In genomic region chr10:36547965-36548364, GRCh38 we compare ENCODE assay signal across 4 cellular contexts.
A peak's percentile ranks its signal among the peaks of the same experiment; 100 is the strongest.
TF ChIP-seq lines count a peak whose summit lies in the region.

No MANE protein-coding gene starts in this region.

TF ChIP-seq in SK-N-SH, 30 proteins besides CTCF, POLR2A, EP300 and RAD21:
- TF ChIP-seq GATA2 (CRISPR knock-in tag; IDR thresholded peaks at IDR 0.05) = no peak
- TF ChIP-seq RFX5 (IDR thresholded peaks at IDR 0.05; ENCODE audit: low read length) = no peak
- no peak for TF ChIP-seq FOSL2 (IDR thresholded peaks at IDR 0.05; ENCODE audit: borderline replicate concordance, low read depth)
- TF ChIP-seq SIN3A (IDR thresholded peaks at IDR 0.05; ENCODE audit: borderline replicate concordance, low read depth, low read length) = no peak
- TF ChIP-seq USF1 (IDR thresholded peaks at IDR 0.05; ENCODE audit: borderline replicate concordance, low read depth) = no peak
- 0 out of 2 replicates have a peak, but pooled peaks have one; percentile 8 for TF ChIP-seq NFIC (IDR thresholded peaks at IDR 0.05; ENCODE audit: borderline replicate concordance)
- no peak for TF ChIP-seq REST (IDR thresholded peaks at IDR 0.05; ENCODE audit: low read depth, low read length)

TF ChIP-seq in SK-N-SH treated with all-trans-retinoic acid at 6 μM for 48 hours, 23 proteins besides CTCF, POLR2A, EP300 and RAD21:
- TF ChIP-seq TSHZ2 (CRISPR knock-in tag; IDR thresholded peaks at IDR 0.05) = no peak
- no peak for TF ChIP-seq OSR1 (CRISPR knock-in tag; IDR thresholded peaks at IDR 0.05)
- no peak for TF ChIP-seq ZNF565 (CRISPR knock-in tag; conservative IDR thresholded peaks at IDR 0.05; ENCODE audit: low read depth)
- no peak for TF ChIP-seq TCF4 (CRISPR knock-in tag; IDR thresholded peaks at IDR 0.05; ENCODE audit: borderline replicate concordance)
- no peak for TF ChIP-seq ZNF70 (CRISPR knock-in tag; IDR thresholded peaks at IDR 0.05)
- no peak for TF ChIP-seq ESRRG (CRISPR knock-in tag; IDR thresholded peaks at IDR 0.05)
- TF ChIP-seq RARB (CRISPR knock-in tag; IDR thresholded peaks at IDR 0.05) = no peak
- no peak for TF ChIP-seq CREB5 (CRISPR knock-in tag; IDR thresholded peaks at IDR 0.05; ENCODE audit: low read depth)

TF ChIP-seq in HEK293, 187 proteins besides CTCF, POLR2A, EP300 and RAD21:
- no peak for TF ChIP-seq MEIS1 (CRISPR knock-in tag; IDR thresholded peaks at IDR 0.05; ENCODE audit: borderline replicate concordance)
- no peak for TF ChIP-seq ZNF16 (tag by site-specific recombination; IDR thresholded peaks at IDR 0.05; ENCODE audit: low read depth)
- peak; percentile 65; the same call in 1 of the 2 replicates for TF ChIP-seq ATF2 (tag by site-specific recombination; IDR thresholded peaks at IDR 0.05; ENCODE audit: low read depth)

TF ChIP-seq in H1, 55 proteins besides CTCF, POLR2A, EP300 and RAD21:
- no peak for TF ChIP-seq BCL11A (IDR thresholded peaks at IDR 0.05; ENCODE audit: low read depth in 2 of 2, low read length in 2 of 2)
- TF ChIP-seq MAFK (IDR thresholded peaks at IDR 0.05; ENCODE audit: low read depth, low read length) = no peak
- no peak for TF ChIP-seq CHD7 (IDR thresholded peaks at IDR 0.05; ENCODE audit: insufficient replicate concordance, low read length)
- TF ChIP-seq TBP (IDR thresholded peaks at IDR 0.05; ENCODE audit: low read depth, low read length) = no peak
- TF ChIP-seq POLR2AphosphoS5 (IDR thresholded peaks at IDR 0.05; ENCODE audit: low read depth, low read length) = no peak
- TF ChIP-seq FOSL1 (IDR thresholded peaks at IDR 0.05; ENCODE audit: insufficient read depth, low read depth, low read length) = no peak
- no peak for TF ChIP-seq JUN (IDR thresholded peaks at IDR 0.05; ENCODE audit: low read depth, low read length)
- TF ChIP-seq SRF (IDR thresholded peaks at IDR 0.05; ENCODE audit: low read depth, low read length) = no peak
- TF ChIP-seq CHD1 (IDR thresholded peaks at IDR 0.05; ENCODE audit: low read depth, low read length) = no peak
- no peak for TF ChIP-seq SIN3A (conservative IDR thresholded peaks at IDR 0.05 in 1 of 2, IDR thresholded peaks at IDR 0.05 in 1 of 2; ENCODE audit: low read depth in 1 of 2, low read length in 2 of 2)
- no peak for TF ChIP-seq CTBP2 (IDR thresholded peaks at IDR 0.05; ENCODE audit: borderline replicate concordance, insufficient read depth, insufficient read length, low read length)
- no peak for TF ChIP-seq E2F6 (IDR thresholded peaks at IDR 0.05)
TF ChIP-seq in H1: peak in this region for 0.
